8 cellular contexts compared by ENCODE assay signal in genomic region chr6:150006961-150007464, GRCh38. TPM values are rescaled to one million over a fixed set of nuclear protein-coding genes. Genes with fewer than 3 reads are reported as not detected.
DNase-seq lines count a peak whose midpoint lies in the region; ATAC-seq and TF ChIP-seq lines count a peak whose summit lies in the region.

No MANE protein-coding gene starts in this region.

- ATAC-seq in GM23338 (peak; percentile 15; the same call in 2 of the 3 replicates), GM18498 (IDR thresholded peaks at IDR 0.05; ENCODE audit: unreplicated experiment) (no peak), esophagus mucosa (no peak), HG03432 (IDR thresholded peaks at IDR 0.05; ENCODE audit: unreplicated experiment) (no peak)

- peaks cover 7% of the 10 kb centered on the region for H3K4me1 Mint-ChIP-seq in GM23338
- peaks cover 6% of the 10 kb centered on the region for H3K4me1 Mint-ChIP-seq in endodermal cell

- H3K4me3 ChIP-seq in GM23338 (no peak overlapping the region), SJCRH30 (no peak overlapping the region), endodermal cell (ENCODE audit: low read length) (no peak overlapping the region)

- H3K4me1 ChIP-seq in GM23338 (ENCODE audit: insufficient read depth) (no peaks in the 10 kb centered on the region), SJCRH30 (peaks cover 4% of the 10 kb centered on the region; the same call in 1 of the 2 replicates), endodermal cell (ENCODE audit: control insufficient read depth, insufficient read depth, low read length) (no peaks in the 10 kb centered on the region)

- H3K27me3 Mint-ChIP-seq in GM23338 (ENCODE audit: insufficient read depth, low read depth, poor library complexity): peaks cover 72% of the 10 kb centered on the region
- peaks cover 74% of the 10 kb centered on the region for H3K27me3 Mint-ChIP-seq in endodermal cell (ENCODE audit: insufficient read depth)

- H3K27me3 ChIP-seq in GM23338 (ENCODE audit: insufficient read depth) (peaks cover 89% of the 10 kb centered on the region), SJCRH30 (no peaks in the 10 kb centered on the region; the same call in 1 of the 2 replicates), endodermal cell (ENCODE audit: control insufficient read depth, insufficient read depth, low read length, poor library complexity, severe bottlenecking) (peaks cover 76% of the 10 kb centered on the region)

- no peaks in the 10 kb centered on the region for H3K9me2 ChIP-seq in GM23338 (ENCODE audit: insufficient read depth)

- peak; percentile 72 for TF ChIP-seq CTCF in C4-2B (conservative IDR thresholded peaks at IDR 0.05)
- peak; percentile 65 to 71 for TF ChIP-seq CTCF in GM23338 (conservative IDR thresholded peaks at IDR 0.05; ENCODE audit: low read depth in 2 of 2)
- peak; percentile 79 for TF ChIP-seq CTCF in endodermal cell (conservative IDR thresholded peaks at IDR 0.05)

- H3K36me3 Mint-ChIP-seq in GM23338 (ENCODE audit: low read depth) (peaks cover 3% of the 10 kb centered on the region; the same call in 1 of the 3 replicates), endodermal cell (ENCODE audit: low read depth) (no peaks in the 10 kb centered on the region)

- H3K27ac ChIP-seq in C4-2B: no peak overlapping the region
- no peak overlapping the region for H3K27ac ChIP-seq in GM23338 (ENCODE audit: low read depth)
- no peak overlapping the region for H3K27ac ChIP-seq in SJCRH30
- H3K27ac ChIP-seq in endodermal cell (ENCODE audit: low read depth, low read length): no peak overlapping the region

- no peaks in the 10 kb centered on the region for H3K79me2 ChIP-seq in GM23338 (replicated peaks; ENCODE audit: insufficient read depth)

- 70 to 83% methylated on average over 5 to 6 of the region's 7 CpGs for WGBS in endodermal cell (ENCODE audit: insufficient coverage in 1 of 2, insufficient read length in 1 of 2), 2 experiments

- peak; percentile 68 for DNase-seq in GM23338 (ENCODE audit: low spot score)
- peak; percentile 71 to 81 for DNase-seq in SJCRH30
- peak; percentile 67 for DNase-seq in endodermal cell
- peak; percentile 69 for DNase-seq in stimulated activated CD4-positive, alpha-beta T cell treated with anti-CD3 and anti-CD28 coated beads, Interleukin-1b, Interleukin-23, amount 100 ng/mL, for 48 hours

- H4K20me1 ChIP-seq in GM23338 (replicated peaks; ENCODE audit: insufficient read depth): no peaks in the 10 kb centered on the region; the same call in 1 of the 2 replicates

- no peak overlapping the region for H2AFZ ChIP-seq in GM23338

- H3K9ac ChIP-seq in endodermal cell (ENCODE audit: extremely low read depth, low read length, poor library complexity, severe bottlenecking): no peak overlapping the region

- no peak overlapping the region for H3K27ac Mint-ChIP-seq in GM23338
- H3K27ac Mint-ChIP-seq in endodermal cell: no peak overlapping the region

- H3K4me3 Mint-ChIP-seq in GM23338 (no peak overlapping the region), endodermal cell (no peak overlapping the region)

- no peaks in the 10 kb centered on the region for H3F3A ChIP-seq in GM23338 (replicated peaks; ENCODE audit: low read depth)

- no peak overlapping the region for H3K4me2 ChIP-seq in GM23338

- H3K9me3 Mint-ChIP-seq in GM23338 (no peaks in the 10 kb centered on the region; the same call in 2 of the 3 replicates), endodermal cell (no peaks in the 10 kb centered on the region)

- H3K36me3 ChIP-seq in GM23338 (ENCODE audit: insufficient read depth) (no peaks in the 10 kb centered on the region), SJCRH30 (no peaks in the 10 kb centered on the region), endodermal cell (ENCODE audit: control insufficient read depth, insufficient read depth, low read length) (no peaks in the 10 kb centered on the region)

- no peaks in the 10 kb centered on the region for H3K9me3 ChIP-seq in SJCRH30 (replicated peaks)
- no peaks in the 10 kb centered on the region for H3K9me3 ChIP-seq in endodermal cell (ENCODE audit: control insufficient read depth, low read length)

TF ChIP-seq in GM23338, 12 proteins besides CTCF, POLR2A, EP300 and RAD21:
- peak; percentile 14 for TF ChIP-seq EZH2 (IDR thresholded peaks at IDR 0.05; ENCODE audit: low read depth, unreplicated experiment)
- TF ChIP-seq STAT1 (IDR thresholded peaks at IDR 0.05; ENCODE audit: unreplicated experiment): no peak

RNA-seq across cellular contexts. Expression of gene RAET1L, which starts 18.3 kb away (rescaled TPM):
- total RNA-seq in GM23338 (2014; rRNA removed; shearing (Covaris generic)): not detected in 2 replicates
- polyA plus RNA-seq in GM23338 (2016; fragmentation: Nextera tagmentation; extraction: Ambion mirVana): not detected in 2 replicates
- total RNA-seq in SJCRH30 (2014; rRNA removed; shearing (Covaris generic)): not detected in 2 replicates
- total RNA-seq in endodermal cell: not detected
- not detected for polyA plus RNA-seq in endodermal cell (2013, experiment 1 of 2)
- polyA plus RNA-seq in endodermal cell (2013, experiment 2 of 2): not detected
- 30.4 TPM for total RNA-seq in esophagus mucosa

RNA-seq across cellular contexts. Expression of gene ULBP1, which starts 43.3 kb away (rescaled TPM):
- total RNA-seq in GM23338 (2014; rRNA removed; shearing (Covaris generic)): 1.0 and 1.7 TPM in 2 replicates
- 0.74 and 1.3 TPM in 2 replicates for polyA plus RNA-seq in GM23338 (2016; fragmentation: Nextera tagmentation; extraction: Ambion mirVana)
- total RNA-seq in SJCRH30 (2014; rRNA removed; shearing (Covaris generic)): 0.99 and 1.7 TPM in 2 replicates
- total RNA-seq in endodermal cell: under 1 TPM; 0.31 to 0.55 TPM
- 4.0 TPM for polyA plus RNA-seq in endodermal cell (2013, experiment 1 of 2)
- polyA plus RNA-seq in endodermal cell (2013, experiment 2 of 2): 2.5 TPM
- total RNA-seq in esophagus mucosa: 1.2 TPM

Comparison
In these comparisons a context has a peak if more than half of its experiments do, and no peak if none do; other contexts are left out.
1. RNA of gene RAET1L, which starts 18.3 kb away (total RNA-seq): 30.4 TPM in esophagus mucosa (single experiment); not detected in SJCRH30, not detected in GM23338 and not detected in endodermal cell; every median in the first group is over 10 times any median in the second.
2. Peak in every context shown above with its lines, with median percentiles within 50 percentile points of each other: CTCF ChIP-seq and DNase-seq.